ENCODE assay signal across 1 cellular context in the genomic region with DNA sequence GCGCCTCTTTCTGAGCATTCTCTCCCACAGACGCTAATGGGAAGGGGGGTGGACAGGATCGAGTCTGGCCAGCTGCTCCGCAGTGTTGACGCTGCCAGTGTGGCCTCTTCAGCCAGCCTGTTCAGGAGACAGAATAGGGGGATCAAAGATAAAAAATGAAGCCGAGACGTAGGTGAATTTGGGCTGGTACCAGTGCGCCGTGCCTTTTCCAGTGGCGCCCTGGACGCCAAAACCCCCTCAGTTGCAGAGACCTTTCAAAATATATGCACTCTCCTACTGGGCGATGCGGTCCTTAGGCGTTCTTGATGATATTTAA.
A peak's percentile ranks its signal among the peaks of the same experiment; 100 is the strongest.
TF ChIP-seq lines count a peak whose summit lies in the region.

No MANE protein-coding gene starts in this region.

TF ChIP-seq in HepG2, 621 proteins besides CTCF, POLR2A, EP300 and RAD21:
- TF ChIP-seq, protein P1, sequence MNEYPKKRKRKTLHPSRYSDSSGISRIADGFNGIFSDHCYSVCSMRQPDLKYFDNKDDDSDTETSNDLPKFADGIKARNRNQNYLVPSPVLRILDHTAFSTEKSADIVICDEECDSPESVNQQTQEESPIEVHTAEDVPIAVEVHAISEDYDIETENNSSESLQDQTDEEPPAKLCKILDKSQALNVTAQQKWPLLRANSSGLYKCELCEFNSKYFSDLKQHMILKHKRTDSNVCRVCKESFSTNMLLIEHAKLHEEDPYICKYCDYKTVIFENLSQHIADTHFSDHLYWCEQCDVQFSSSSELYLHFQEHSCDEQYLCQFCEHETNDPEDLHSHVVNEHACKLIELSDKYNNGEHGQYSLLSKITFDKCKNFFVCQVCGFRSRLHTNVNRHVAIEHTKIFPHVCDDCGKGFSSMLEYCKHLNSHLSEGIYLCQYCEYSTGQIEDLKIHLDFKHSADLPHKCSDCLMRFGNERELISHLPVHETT (CRISPR knock-in tag; conservative IDR thresholded peaks at IDR 0.05) = no peak
- TF ChIP-seq IRX3 (CRISPR knock-in tag; IDR thresholded peaks at IDR 0.05; ENCODE audit: borderline replicate concordance, low read depth) = no peak
- TF ChIP-seq HOXA9 (CRISPR knock-in tag; IDR thresholded peaks at IDR 0.05; ENCODE audit: borderline replicate concordance) = no peak
- TF ChIP-seq PAWR (CRISPR knock-in tag; IDR thresholded peaks at IDR 0.05; ENCODE audit: borderline replicate concordance) = no peak
- no peak for TF ChIP-seq HMG20A (CRISPR knock-in tag; IDR thresholded peaks at IDR 0.05; ENCODE audit: borderline replicate concordance)
- TF ChIP-seq MED13 (CRISPR knock-in tag; IDR thresholded peaks at IDR 0.05) = no peak
- TF ChIP-seq, protein P2, sequence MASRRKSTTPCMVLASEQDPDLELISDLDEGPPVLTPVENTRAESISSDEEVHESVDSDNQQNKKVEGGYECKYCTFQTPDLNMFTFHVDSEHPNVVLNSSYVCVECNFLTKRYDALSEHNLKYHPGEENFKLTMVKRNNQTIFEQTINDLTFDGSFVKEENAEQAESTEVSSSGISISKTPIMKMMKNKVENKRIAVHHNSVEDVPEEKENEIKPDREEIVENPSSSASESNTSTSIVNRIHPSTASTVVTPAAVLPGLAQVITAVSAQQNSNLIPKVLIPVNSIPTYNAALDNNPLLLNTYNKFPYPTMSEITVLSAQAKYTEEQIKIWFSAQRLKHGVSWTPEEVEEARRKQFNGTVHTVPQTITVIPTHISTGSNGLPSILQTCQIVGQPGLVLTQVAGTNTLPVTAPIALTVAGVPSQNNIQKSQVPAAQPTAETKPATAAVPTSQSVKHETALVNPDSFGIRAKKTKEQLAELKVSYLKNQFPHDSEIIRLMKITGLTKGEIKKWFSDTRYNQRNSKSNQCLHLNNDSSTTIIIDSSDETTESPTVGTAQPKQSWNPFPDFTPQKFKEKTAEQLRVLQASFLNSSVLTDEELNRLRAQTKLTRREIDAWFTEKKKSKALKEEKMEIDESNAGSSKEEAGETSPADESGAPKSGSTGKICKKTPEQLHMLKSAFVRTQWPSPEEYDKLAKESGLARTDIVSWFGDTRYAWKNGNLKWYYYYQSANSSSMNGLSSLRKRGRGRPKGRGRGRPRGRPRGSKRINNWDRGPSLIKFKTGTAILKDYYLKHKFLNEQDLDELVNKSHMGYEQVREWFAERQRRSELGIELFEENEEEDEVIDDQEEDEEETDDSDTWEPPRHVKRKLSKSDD (CRISPR knock-in tag; IDR thresholded peaks at IDR 0.05; ENCODE audit: low read depth) = no peak
- TF ChIP-seq, protein P3, sequence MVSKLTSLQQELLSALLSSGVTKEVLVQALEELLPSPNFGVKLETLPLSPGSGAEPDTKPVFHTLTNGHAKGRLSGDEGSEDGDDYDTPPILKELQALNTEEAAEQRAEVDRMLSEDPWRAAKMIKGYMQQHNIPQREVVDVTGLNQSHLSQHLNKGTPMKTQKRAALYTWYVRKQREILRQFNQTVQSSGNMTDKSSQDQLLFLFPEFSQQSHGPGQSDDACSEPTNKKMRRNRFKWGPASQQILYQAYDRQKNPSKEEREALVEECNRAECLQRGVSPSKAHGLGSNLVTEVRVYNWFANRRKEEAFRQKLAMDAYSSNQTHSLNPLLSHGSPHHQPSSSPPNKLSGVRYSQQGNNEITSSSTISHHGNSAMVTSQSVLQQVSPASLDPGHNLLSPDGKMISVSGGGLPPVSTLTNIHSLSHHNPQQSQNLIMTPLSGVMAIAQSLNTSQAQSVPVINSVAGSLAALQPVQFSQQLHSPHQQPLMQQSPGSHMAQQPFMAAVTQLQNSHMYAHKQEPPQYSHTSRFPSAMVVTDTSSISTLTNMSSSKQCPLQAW (CRISPR knock-in tag; IDR thresholded peaks at IDR 0.05) = no peak
- 0 out of 2 replicates have a peak, but pooled peaks have one; percentile 20 for TF ChIP-seq ZNF564 (CRISPR knock-in tag; IDR thresholded peaks at IDR 0.05)
- TF ChIP-seq, protein P4, sequence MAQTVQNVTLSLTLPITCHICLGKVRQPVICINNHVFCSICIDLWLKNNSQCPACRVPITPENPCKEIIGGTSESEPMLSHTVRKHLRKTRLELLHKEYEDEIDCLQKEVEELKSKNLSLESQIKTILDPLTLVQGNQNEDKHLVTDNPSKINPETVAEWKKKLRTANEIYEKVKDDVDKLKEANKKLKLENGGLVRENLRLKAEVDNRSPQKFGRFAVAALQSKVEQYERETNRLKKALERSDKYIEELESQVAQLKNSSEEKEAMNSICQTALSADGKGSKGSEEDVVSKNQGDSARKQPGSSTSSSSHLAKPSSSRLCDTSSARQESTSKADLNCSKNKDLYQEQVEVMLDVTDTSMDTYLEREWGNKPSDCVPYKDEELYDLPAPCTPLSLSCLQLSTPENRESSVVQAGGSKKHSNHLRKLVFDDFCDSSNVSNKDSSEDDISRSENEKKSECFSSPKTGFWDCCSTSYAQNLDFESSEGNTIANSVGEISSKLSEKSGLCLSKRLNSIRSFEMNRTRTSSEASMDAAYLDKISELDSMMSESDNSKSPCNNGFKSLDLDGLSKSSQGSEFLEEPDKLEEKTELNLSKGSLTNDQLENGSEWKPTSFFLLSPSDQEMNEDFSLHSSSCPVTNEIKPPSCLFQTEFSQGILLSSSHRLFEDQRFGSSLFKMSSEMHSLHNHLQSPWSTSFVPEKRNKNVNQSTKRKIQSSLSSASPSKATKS (CRISPR knock-in tag; IDR thresholded peaks at IDR 0.05) = no peak
- TF ChIP-seq AGO1 (IDR thresholded peaks at IDR 0.05; ENCODE audit: low read depth, low read length, poor library complexity, severe bottlenecking) = no peak
- TF ChIP-seq, protein P5, sequence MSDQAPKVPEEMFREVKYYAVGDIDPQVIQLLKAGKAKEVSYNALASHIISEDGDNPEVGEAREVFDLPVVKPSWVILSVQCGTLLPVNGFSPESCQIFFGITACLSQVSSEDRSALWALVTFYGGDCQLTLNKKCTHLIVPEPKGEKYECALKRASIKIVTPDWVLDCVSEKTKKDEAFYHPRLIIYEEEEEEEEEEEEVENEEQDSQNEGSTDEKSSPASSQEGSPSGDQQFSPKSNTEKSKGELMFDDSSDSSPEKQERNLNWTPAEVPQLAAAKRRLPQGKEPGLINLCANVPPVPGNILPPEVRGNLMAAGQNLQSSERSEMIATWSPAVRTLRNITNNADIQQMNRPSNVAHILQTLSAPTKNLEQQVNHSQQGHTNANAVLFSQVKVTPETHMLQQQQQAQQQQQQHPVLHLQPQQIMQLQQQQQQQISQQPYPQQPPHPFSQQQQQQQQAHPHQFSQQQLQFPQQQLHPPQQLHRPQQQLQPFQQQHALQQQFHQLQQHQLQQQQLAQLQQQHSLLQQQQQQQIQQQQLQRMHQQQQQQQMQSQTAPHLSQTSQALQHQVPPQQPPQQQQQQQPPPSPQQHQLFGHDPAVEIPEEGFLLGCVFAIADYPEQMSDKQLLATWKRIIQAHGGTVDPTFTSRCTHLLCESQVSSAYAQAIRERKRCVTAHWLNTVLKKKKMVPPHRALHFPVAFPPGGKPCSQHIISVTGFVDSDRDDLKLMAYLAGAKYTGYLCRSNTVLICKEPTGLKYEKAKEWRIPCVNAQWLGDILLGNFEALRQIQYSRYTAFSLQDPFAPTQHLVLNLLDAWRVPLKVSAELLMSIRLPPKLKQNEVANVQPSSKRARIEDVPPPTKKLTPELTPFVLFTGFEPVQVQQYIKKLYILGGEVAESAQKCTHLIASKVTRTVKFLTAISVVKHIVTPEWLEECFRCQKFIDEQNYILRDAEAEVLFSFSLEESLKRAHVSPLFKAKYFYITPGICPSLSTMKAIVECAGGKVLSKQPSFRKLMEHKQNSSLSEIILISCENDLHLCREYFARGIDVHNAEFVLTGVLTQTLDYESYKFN (CRISPR knock-in tag; conservative IDR thresholded peaks at IDR 0.05) = no peak
- 0 out of 2 replicates have a peak, but pooled peaks have one; percentile 29 for TF ChIP-seq ZNF138 (CRISPR knock-in tag; IDR thresholded peaks at IDR 0.05; ENCODE audit: low read depth)
- TF ChIP-seq ZNF34 (CRISPR knock-in tag; IDR thresholded peaks at IDR 0.05; ENCODE audit: borderline replicate concordance) = no peak
- TF ChIP-seq, protein P6, sequence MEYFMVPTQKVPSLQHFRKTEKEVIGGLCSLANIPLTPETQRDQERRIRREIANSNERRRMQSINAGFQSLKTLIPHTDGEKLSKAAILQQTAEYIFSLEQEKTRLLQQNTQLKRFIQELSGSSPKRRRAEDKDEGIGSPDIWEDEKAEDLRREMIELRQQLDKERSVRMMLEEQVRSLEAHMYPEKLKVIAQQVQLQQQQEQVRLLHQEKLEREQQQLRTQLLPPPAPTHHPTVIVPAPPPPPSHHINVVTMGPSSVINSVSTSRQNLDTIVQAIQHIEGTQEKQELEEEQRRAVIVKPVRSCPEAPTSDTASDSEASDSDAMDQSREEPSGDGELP (IDR thresholded peaks at IDR 0.05; ENCODE audit: borderline replicate concordance, low read depth) = 0 out of 2 replicates have a peak, but pooled peaks have one; percentile 39
- no peak for TF ChIP-seq SNAI1 (CRISPR knock-in tag; IDR thresholded peaks at IDR 0.05; ENCODE audit: borderline replicate concordance)
- 0 out of 2 replicates have a peak, but pooled peaks have one; percentile 4 for TF ChIP-seq ZNF441 (CRISPR knock-in tag; IDR thresholded peaks at IDR 0.05; ENCODE audit: borderline replicate concordance)
- TF ChIP-seq ZSCAN25 (CRISPR knock-in tag; IDR thresholded peaks at IDR 0.05) = no peak
- 0 out of 2 replicates have a peak, but pooled peaks have one; percentile 4 for TF ChIP-seq PITX1 (CRISPR knock-in tag; IDR thresholded peaks at IDR 0.05)
- no peak for TF ChIP-seq NFE2 (CRISPR knock-in tag; IDR thresholded peaks at IDR 0.05)
- TF ChIP-seq ZFP37 (CRISPR knock-in tag; IDR thresholded peaks at IDR 0.05; ENCODE audit: borderline replicate concordance) = no peak
- TF ChIP-seq, protein P7, sequence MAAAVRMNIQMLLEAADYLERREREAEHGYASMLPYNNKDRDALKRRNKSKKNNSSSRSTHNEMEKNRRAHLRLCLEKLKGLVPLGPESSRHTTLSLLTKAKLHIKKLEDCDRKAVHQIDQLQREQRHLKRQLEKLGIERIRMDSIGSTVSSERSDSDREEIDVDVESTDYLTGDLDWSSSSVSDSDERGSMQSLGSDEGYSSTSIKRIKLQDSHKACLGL (CRISPR knock-in tag; IDR thresholded peaks at IDR 0.05) = no peak
- TF ChIP-seq, protein P8, sequence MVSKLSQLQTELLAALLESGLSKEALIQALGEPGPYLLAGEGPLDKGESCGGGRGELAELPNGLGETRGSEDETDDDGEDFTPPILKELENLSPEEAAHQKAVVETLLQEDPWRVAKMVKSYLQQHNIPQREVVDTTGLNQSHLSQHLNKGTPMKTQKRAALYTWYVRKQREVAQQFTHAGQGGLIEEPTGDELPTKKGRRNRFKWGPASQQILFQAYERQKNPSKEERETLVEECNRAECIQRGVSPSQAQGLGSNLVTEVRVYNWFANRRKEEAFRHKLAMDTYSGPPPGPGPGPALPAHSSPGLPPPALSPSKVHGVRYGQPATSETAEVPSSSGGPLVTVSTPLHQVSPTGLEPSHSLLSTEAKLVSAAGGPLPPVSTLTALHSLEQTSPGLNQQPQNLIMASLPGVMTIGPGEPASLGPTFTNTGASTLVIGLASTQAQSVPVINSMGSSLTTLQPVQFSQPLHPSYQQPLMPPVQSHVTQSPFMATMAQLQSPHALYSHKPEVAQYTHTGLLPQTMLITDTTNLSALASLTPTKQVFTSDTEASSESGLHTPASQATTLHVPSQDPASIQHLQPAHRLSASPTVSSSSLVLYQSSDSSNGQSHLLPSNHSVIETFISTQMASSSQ (IDR thresholded peaks at IDR 0.05; ENCODE audit: low read depth) = no peak
- TF ChIP-seq, protein P8 (CRISPR knock-in tag; IDR thresholded peaks at IDR 0.05; ENCODE audit: borderline replicate concordance) = no peak
- TF ChIP-seq ZNF44 (CRISPR knock-in tag; IDR thresholded peaks at IDR 0.05) = 0 out of 2 replicates have a peak, but pooled peaks have one; percentile 4
- 0 out of 2 replicates have a peak, but pooled peaks have one; percentile 4 for TF ChIP-seq SAP130 (CRISPR knock-in tag; IDR thresholded peaks at IDR 0.05; ENCODE audit: low read depth)
- no peak for TF ChIP-seq CCAR2 (optimal IDR thresholded peaks at IDR 0.05; ENCODE audit: low read depth, low read length)
- TF ChIP-seq TOPORS (CRISPR knock-in tag; IDR thresholded peaks at IDR 0.05) = no peak
- no peak for TF ChIP-seq ELF1 (CRISPR knock-in tag; IDR thresholded peaks at IDR 0.05)
- peak; percentile 25; the same call in 1 of the 2 replicates for TF ChIP-seq ZNF772 (CRISPR knock-in tag; IDR thresholded peaks at IDR 0.05)
- TF ChIP-seq, protein P9, sequence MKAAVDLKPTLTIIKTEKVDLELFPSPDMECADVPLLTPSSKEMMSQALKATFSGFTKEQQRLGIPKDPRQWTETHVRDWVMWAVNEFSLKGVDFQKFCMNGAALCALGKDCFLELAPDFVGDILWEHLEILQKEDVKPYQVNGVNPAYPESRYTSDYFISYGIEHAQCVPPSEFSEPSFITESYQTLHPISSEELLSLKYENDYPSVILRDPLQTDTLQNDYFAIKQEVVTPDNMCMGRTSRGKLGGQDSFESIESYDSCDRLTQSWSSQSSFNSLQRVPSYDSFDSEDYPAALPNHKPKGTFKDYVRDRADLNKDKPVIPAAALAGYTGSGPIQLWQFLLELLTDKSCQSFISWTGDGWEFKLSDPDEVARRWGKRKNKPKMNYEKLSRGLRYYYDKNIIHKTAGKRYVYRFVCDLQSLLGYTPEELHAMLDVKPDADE (CRISPR knock-in tag; IDR thresholded peaks at IDR 0.05) = no peak; the same call in 1 of the 2 replicates
- no peak for TF ChIP-seq CEBPG (CRISPR knock-in tag; IDR thresholded peaks at IDR 0.05)
- TF ChIP-seq ATF7-NPFF (CRISPR knock-in tag; IDR thresholded peaks at IDR 0.05; ENCODE audit: low read depth) = no peak
- TF ChIP-seq SIN3A (IDR thresholded peaks at IDR 0.05; ENCODE audit: borderline replicate concordance, low read depth, low read length) = 0 out of 2 replicates have a peak, but pooled peaks have one; percentile 34
- TF ChIP-seq PRMT3 (CRISPR knock-in tag; IDR thresholded peaks at IDR 0.05; ENCODE audit: borderline replicate concordance, low read depth) = no peak
- no peak for TF ChIP-seq SRSF4 (IDR thresholded peaks at IDR 0.05; ENCODE audit: low read depth, low read length, poor library complexity, severe bottlenecking)
TF ChIP-seq in HepG2: peak in this region for 9.
